10 cellular contexts compared by ENCODE assay signal in the genomic region with DNA sequence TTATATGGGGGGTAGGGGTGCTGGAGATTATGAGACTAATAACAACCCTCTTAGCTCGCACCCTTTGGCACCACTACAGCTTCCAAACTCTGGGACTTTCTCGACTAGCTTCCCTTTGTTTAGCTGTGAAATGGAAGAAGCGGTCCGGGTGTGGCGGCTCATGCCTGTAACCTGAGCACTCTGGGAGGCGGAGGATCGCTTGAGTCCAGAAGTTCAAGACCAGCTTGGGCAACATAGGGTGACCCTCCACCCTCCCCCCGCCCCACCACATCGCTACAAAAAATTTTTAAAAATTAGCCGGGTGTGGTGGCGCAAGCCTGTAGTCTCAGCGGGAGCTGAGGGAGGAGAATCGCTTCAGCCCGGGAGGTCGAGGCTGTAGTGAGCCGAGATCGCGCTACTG. TPM values are rescaled to one million over a fixed set of nuclear protein-coding genes. Genes with fewer than 3 reads are reported as not detected.
A peak's percentile ranks its signal among the peaks of the same experiment; 100 is the strongest.
DNase-seq lines count a peak whose midpoint lies in the region; ATAC-seq and TF ChIP-seq lines count a peak whose summit lies in the region.
"Had no signal": no experiment of that assay in that cellular context is flagged by ENCODE, and none has a peak within 500 bp of the region (broad histone marks: within the 10 kb centered on the region; RNA-seq: fewer than 3 reads in every experiment).

No MANE protein-coding gene starts in this region.

- no peaks in the 10 kb centered on the region for H3K36me3 ChIP-seq in suprapubic skin

- no peak overlapping the region for H3K27ac ChIP-seq in suprapubic skin

- ATAC-seq in activated T-cell treated with anti-CD3 and anti-CD28 coated beads, Interleukin-2, amount 50 U/mL, for 72 hours (replicated peaks in 1 of 2): no peak
- no peak for ATAC-seq in HG02623 (IDR thresholded peaks at IDR 0.05; ENCODE audit: unreplicated experiment)

- peaks cover 0 to 3% of the 10 kb centered on the region in 2 donors for H3K36me3 Mint-ChIP-seq in activated T-cell treated with anti-CD3 and anti-CD28 coated beads, Interleukin-2, amount 50 U/mL, for 72 hours (ENCODE audit: insufficient read depth in 2 of 2)
- no peaks in the 10 kb centered on the region for H3K36me3 Mint-ChIP-seq in activated T-helper 1 cell treated with anti-CD3 and anti-CD28 coated beads, Interleukin-12 subunit alpha, Interleukin-12 subunit beta, Interleukin-2, Interleukin-4 antibody, amounts not matched to agents 30 ng/mL and 10 ng/mL and 1 ng/mL, durations not matched to agents 14 hours and 24 hours and 36 hours (ENCODE audit: low read depth)

- peaks cover 31% of the 10 kb centered on the region for H3K4me1 Mint-ChIP-seq in activated T-cell treated with anti-CD3 and anti-CD28 coated beads, Interleukin-2, amount 50 U/mL, for 72 hours (ENCODE audit: low read depth)
- peaks cover 12% of the 10 kb centered on the region for H3K4me1 Mint-ChIP-seq in activated T-helper 1 cell treated with anti-CD3 and anti-CD28 coated beads, Interleukin-12 subunit alpha, Interleukin-12 subunit beta, Interleukin-2, Interleukin-4 antibody, amounts not matched to agents 30 ng/mL and 10 ng/mL and 1 ng/mL, durations not matched to agents 14 hours and 24 hours and 36 hours (ENCODE audit: low read depth)

- H3K27me3 Mint-ChIP-seq in activated T-cell treated with anti-CD3 and anti-CD28 coated beads, Interleukin-2, amount 50 U/mL, for 72 hours (ENCODE audit: low read depth): peaks cover 59% of the 10 kb centered on the region
- H3K27me3 Mint-ChIP-seq in activated T-helper 1 cell treated with anti-CD3 and anti-CD28 coated beads, Interleukin-12 subunit alpha, Interleukin-12 subunit beta, Interleukin-2, Interleukin-4 antibody, amounts not matched to agents 30 ng/mL and 10 ng/mL and 1 ng/mL, durations not matched to agents 14 hours and 24 hours and 36 hours (ENCODE audit: insufficient read depth): peaks cover 42% of the 10 kb centered on the region

- H3K27ac Mint-ChIP-seq in activated T-cell treated with anti-CD3 and anti-CD28 coated beads, Interleukin-2, amount 50 U/mL, for 72 hours: no peak overlapping the region
- H3K27ac Mint-ChIP-seq in activated T-helper 1 cell treated with anti-CD3 and anti-CD28 coated beads, Interleukin-12 subunit alpha, Interleukin-12 subunit beta, Interleukin-2, Interleukin-4 antibody, amounts not matched to agents 30 ng/mL and 10 ng/mL and 1 ng/mL, durations not matched to agents 14 hours and 24 hours and 36 hours: no peak overlapping the region
- H3K27ac Mint-ChIP-seq: CD4-positive, CD25-positive, alpha-beta regulatory T cell had no signal

- H3K9me3 Mint-ChIP-seq in activated T-cell treated with anti-CD3 and anti-CD28 coated beads, Interleukin-2, amount 50 U/mL, for 72 hours: no peaks in the 10 kb centered on the region
- H3K9me3 Mint-ChIP-seq in activated T-helper 1 cell treated with anti-CD3 and anti-CD28 coated beads, Interleukin-12 subunit alpha, Interleukin-12 subunit beta, Interleukin-2, Interleukin-4 antibody, amounts not matched to agents 30 ng/mL and 10 ng/mL and 1 ng/mL, durations not matched to agents 14 hours and 24 hours and 36 hours: no peaks in the 10 kb centered on the region

- no peaks in the 10 kb centered on the region for H3K9me3 ChIP-seq in suprapubic skin

- no peak for TF ChIP-seq EP300 in suprapubic skin (IDR thresholded peaks at IDR 0.05)

- H3K4me3 ChIP-seq in suprapubic skin: peak overlapping the region; percentile 61

- H3K4me1 ChIP-seq in suprapubic skin: peaks cover 27% of the 10 kb centered on the region

- intact Hi-C loops in activated T-helper 1 cell treated with anti-CD3 and anti-CD28 coated beads, Interleukin-12 subunit alpha, Interleukin-12 subunit beta, Interleukin-2, Interleukin-4 antibody, amounts not matched to agents 30 ng/mL and 10 ng/mL and 1 ng/mL, durations not matched to agents 14 hours and 24 hours and 36 hours (cut with micrococcal nuclease): no loop called here

- no peak for DNase-seq in activated T-cell treated with anti-CD3 and anti-CD28 coated beads, Interleukin-2, amount 50 U/mL, for 72 hours
- DNase-seq in activated T-cell treated with anti-CD3 and anti-CD28 coated beads, Interleukin-2, amount 50 U/mL, for 1 hour: no peak
- DNase-seq in activated T-helper 1 cell treated with anti-CD3 and anti-CD28 coated beads, Interleukin-12 subunit alpha, Interleukin-12 subunit beta, Interleukin-2, Interleukin-4 antibody, amounts not matched to agents 30 ng/mL and 10 ng/mL and 1 ng/mL, durations not matched to agents 14 hours and 24 hours and 36 hours (ENCODE audit: low spot score): no peak
- DNase-seq in left kidney (ENCODE audit: low read depth, low spot score) (peak; percentile 74), suprapubic skin (ENCODE audit: low spot score in 2 of 2) (no peak), GM03348 (ENCODE audit: low spot score) (no peak), iPS-NIHi7 (ENCODE audit: extremely low spot score) (no peak)
- DNase-seq: NCI-H1092 treated with DMSO at 0.1 percent for 48 hours had no signal

- H3K27me3 ChIP-seq in suprapubic skin: peaks cover 59% of the 10 kb centered on the region

- TF ChIP-seq POLR2A in suprapubic skin (IDR thresholded peaks at IDR 0.05): no peak

- TF ChIP-seq CTCF in suprapubic skin (IDR thresholded peaks at IDR 0.05): no peak

- H3K4me3 Mint-ChIP-seq in activated T-cell treated with anti-CD3 and anti-CD28 coated beads, Interleukin-2, amount 50 U/mL, for 72 hours: peak overlapping the region; percentile 80 to 83
- H3K4me3 Mint-ChIP-seq in activated T-helper 1 cell treated with anti-CD3 and anti-CD28 coated beads, Interleukin-12 subunit alpha, Interleukin-12 subunit beta, Interleukin-2, Interleukin-4 antibody, amounts not matched to agents 30 ng/mL and 10 ng/mL and 1 ng/mL, durations not matched to agents 14 hours and 24 hours and 36 hours: peak overlapping the region; percentile 33

- WGBS in suprapubic skin: 12% methylated on average over 18 of the region's 18 CpGs

RNA-seq across cellular contexts. Expression of gene CDH3, which starts 0.8 kb away (rescaled TPM):
- 10 to 100 TPM; 15.2 to 24.3 TPM for total RNA-seq in activated T-cell treated with anti-CD3 and anti-CD28 coated beads, Interleukin-2, amount 50 U/mL, for 72 hours
- 0.26 and 0.51 TPM in 2 replicates for total RNA-seq in activated T-helper 1 cell treated with anti-CD3 and anti-CD28 coated beads, Interleukin-12 subunit alpha, Interleukin-12 subunit beta, Interleukin-2, Interleukin-4 antibody, amounts not matched to agents 30 ng/mL and 10 ng/mL and 1 ng/mL, durations not matched to agents 14 hours and 24 hours and 36 hours
- 10 to 100 TPM; 39.0 to 96.8 (median 70.1) TPM for total RNA-seq in suprapubic skin

Comparison
In these comparisons a context has a peak if more than half of its experiments do, and no peak if none do; other contexts are left out.
1. RNA of gene CDH3, which starts 0.8 kb away (total RNA-seq): 39.0 to 96.8 TPM in suprapubic skin and 15.2 to 24.3 TPM in activated T-cell treated with anti-CD3 and anti-CD28 coated beads, Interleukin-2, amount 50 U/mL, for 72 hours; 0.26 to 0.51 TPM in activated T-helper 1 cell treated with anti-CD3 and anti-CD28 coated beads, Interleukin-12 subunit alpha, Interleukin-12 subunit beta, Interleukin-2, Interleukin-4 antibody, amounts not matched to agents 30 ng/mL and 10 ng/mL and 1 ng/mL, durations not matched to agents 14 hours and 24 hours and 36 hours; every median in the first group is over 10 times any median in the second.